ENCODE assay signal across 12 cellular contexts in the genomic region with DNA sequence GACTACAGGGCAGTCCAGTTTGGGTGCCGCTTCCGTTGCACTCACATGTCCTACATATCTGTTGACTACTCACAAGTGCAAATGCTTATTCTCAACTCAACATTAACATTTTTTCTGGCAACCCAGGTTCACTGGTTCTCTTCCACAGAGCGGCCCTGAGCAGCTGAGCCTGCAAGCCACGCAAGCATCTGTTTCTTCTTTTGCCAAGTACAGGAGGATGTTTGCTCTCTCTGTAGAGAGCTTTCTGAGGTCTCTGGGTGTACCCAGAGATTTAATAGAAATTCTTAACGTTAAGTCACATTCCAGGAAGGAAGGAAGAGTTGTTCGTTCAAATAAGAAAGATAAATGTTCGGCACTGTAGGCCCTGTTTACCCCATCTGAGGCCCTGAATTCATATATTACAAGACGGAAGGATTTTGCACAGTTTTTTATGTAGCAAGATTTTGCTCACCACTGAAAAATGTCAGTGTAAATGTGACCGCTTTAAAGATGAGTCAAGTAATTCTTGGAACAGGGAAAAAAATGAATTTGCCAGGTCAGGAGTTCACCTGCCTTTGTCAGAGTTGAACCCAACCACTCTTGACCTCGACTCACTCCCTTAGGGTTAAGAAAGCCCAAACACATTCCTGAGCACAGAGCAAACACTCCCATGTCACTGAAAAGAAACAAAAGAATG. TPM values are rescaled to one million over a fixed set of nuclear protein-coding genes. Genes with fewer than 3 reads are reported as not detected.
DNase-seq lines count a peak whose midpoint lies in the region; TF ChIP-seq lines count a peak whose summit lies in the region.
"Had no signal": no experiment of that assay in that cellular context is flagged by ENCODE, and none has a peak within 500 bp of the region (broad histone marks: within the 10 kb centered on the region; RNA-seq: fewer than 3 reads in every experiment).

No MANE protein-coding gene starts in this region.

- H3K9ac ChIP-seq in liver (ENCODE audit: low read depth in 1 of 2, low read length in 2 of 2), result no peak overlapping the region

- no peaks in the 10 kb centered on the region for H3K9me3 Mint-ChIP-seq in MCF 10A (ENCODE audit: unreplicated experiment)
- H3K9me3 Mint-ChIP-seq: nephron progenitor cell had no signal

- no peak overlapping the region for H3K27ac Mint-ChIP-seq in MCF 10A (ENCODE audit: low read depth, unreplicated experiment)
- H3K27ac Mint-ChIP-seq: nephron progenitor cell had no signal

- DNase-seq in MCF 10A (ENCODE audit: unreplicated experiment) (peak; percentile 20), breast epithelium (ENCODE audit: low spot score in 2 of 2) (no peak), astrocyte of the spinal cord (ENCODE audit: low read depth, low spot score) (peak; percentile 81), DMS114 treated with DMSO at 0.1 percent for 48 hours (lab: John Stamatoyannopoulos, UW; ENCODE audit: unreplicated experiment) (no peak), NCI-H2196 treated with DMSO at 0.1 percent for 48 hours (lab: John Stamatoyannopoulos, UW; ENCODE audit: unreplicated experiment) (no peak), NCI-H345 treated with DMSO at 0.1 percent for 48 hours (lab: John Stamatoyannopoulos, UW; ENCODE audit: unreplicated experiment) (no peak), middle frontal gyrus (ENCODE audit: extremely low spot score, low spot score) (no peak)
- DNase-seq: BE2C, NCI-H2029 treated with DMSO at 0.1 percent for 48 hours, nephron progenitor cell had no signal

- H3K27me3 ChIP-seq in breast epithelium (no peaks in the 10 kb centered on the region), liver (ENCODE audit: control insufficient read depth in 4 of 4, insufficient read depth in 4 of 4, low read length in 3 of 4) (no peaks in the 10 kb centered on the region)
- H3K27me3 ChIP-seq: BE2C, SJSA1 had no signal

- H3K4me3 Mint-ChIP-seq in MCF 10A (ENCODE audit: unreplicated experiment), result no peak overlapping the region
- H3K4me3 Mint-ChIP-seq: nephron progenitor cell had no signal

- in situ Hi-C loops in astrocyte of the spinal cord (cut with HindIII; ENCODE audit: low sequenced_read_pairs), result no loop called here

- H3K4me1 ChIP-seq in breast epithelium (no peaks in the 10 kb centered on the region), liver (ENCODE audit: control insufficient read depth in 4 of 4, insufficient read depth in 4 of 4, low read length in 3 of 4) (peaks cover 0 to 5% (median 1%) of the 10 kb centered on the region in 4 donors)

- H3K27ac ChIP-seq in breast epithelium (no peak overlapping the region), liver (ENCODE audit: low read depth in 1 of 2, low read length in 2 of 2) (peak overlapping the region in 1 of 2 donors; percentile 15)
- H3K27ac ChIP-seq: SJSA1 had no signal

- H3K36me3 Mint-ChIP-seq in MCF 10A (ENCODE audit: insufficient read depth, unreplicated experiment), result peaks cover 33% of the 10 kb centered on the region

- TF ChIP-seq CTCF in MCF 10A (IDR thresholded peaks at IDR 0.05; ENCODE audit: unreplicated experiment) (no peak), breast epithelium (IDR thresholded peaks at IDR 0.05) (no peak), astrocyte of the spinal cord (IDR thresholded peaks at IDR 0.05; ENCODE audit: low read depth, low read length) (no peak), liver (IDR thresholded peaks at IDR 0.05; ENCODE audit: low read depth, low read length, missing input control) (no peak)

- H3K36me3 ChIP-seq in breast epithelium, result no peaks in the 10 kb centered on the region
- H3K36me3 ChIP-seq in liver (ENCODE audit: control insufficient read depth in 4 of 4, insufficient read depth in 3 of 4, low read depth in 1 of 4, low read length in 3 of 4), result peaks cover 3 to 43% (median 25%) of the 10 kb centered on the region in 4 donors

- no TSS peak for BruUV-seq in MCF 10A (replicated peaks; lab: Mats Ljungman, UMichigan)

- CTCF ChIA-PET in MCF 10A (lab: Yijun Ruan, JAX), result interaction anchor here (0.6 to 9.9 kb wide), 11 partner anchors 97 to 505 kb away, joined by 3 to 239 read pairs (median 5); a partner anchor contains a TSS

- H3K9me3 ChIP-seq in breast epithelium (no peaks in the 10 kb centered on the region), liver (ENCODE audit: control insufficient read depth in 4 of 4, low read length in 3 of 4) (no peaks in the 10 kb centered on the region)
- H3K9me3 ChIP-seq: BE2C, SJSA1 had no signal

- intact Hi-C loops in MCF 10A (cut with micrococcal nuclease) (loop anchor here (5.0 kb wide), 1 partner anchor 172 kb away; a partner anchor contains a TSS), breast epithelium (cut with DNase I; ENCODE audit: low total_unique reads) (loop anchor here (10.0 kb wide), 1 partner anchor 505 kb away; no protein-coding TSS in a partner anchor)

- POLR2A ChIA-PET in MCF 10A (lab: Yijun Ruan, JAX), result interaction anchor here (0.7 kb wide), 1 partner anchor 504 kb away, joined by 3 read pairs; no protein-coding TSS in a partner anchor

- H3K27me3 Mint-ChIP-seq in MCF 10A (ENCODE audit: insufficient read depth, unreplicated experiment), result no peaks in the 10 kb centered on the region

- no peak for TF ChIP-seq POLR2A in breast epithelium (IDR thresholded peaks at IDR 0.05)

- H3K4me3 ChIP-seq in breast epithelium (no peak overlapping the region), astrocyte of the spinal cord (ENCODE audit: low read depth, low read length) (no peak overlapping the region), liver (ENCODE audit: low read depth in 1 of 3, low read length in 3 of 3) (no peak overlapping the region)
- H3K4me3 ChIP-seq: SJSA1 had no signal

- WGBS in liver, result 65% methylated on average over 10 of the region's 10 CpGs

- peaks cover 19% of the 10 kb centered on the region for H3K4me1 Mint-ChIP-seq in MCF 10A (ENCODE audit: insufficient read depth, unreplicated experiment)

- no peak for TF ChIP-seq RAD21 in liver (IDR thresholded peaks at IDR 0.05)

TF ChIP-seq in liver, 16 proteins besides CTCF, POLR2A, EP300 and RAD21:
- TF ChIP-seq FOXA2 (IDR thresholded peaks at IDR 0.05) (no peak), NR2F2 (IDR thresholded peaks at IDR 0.05) (peak; percentile 18), RXRA (IDR thresholded peaks at IDR 0.05) (peak in 1 of 2 donors; percentile 44)

RNA-seq across cellular contexts. Expression of a gene that starts 30.1 kb away (rescaled TPM):
- total RNA-seq in MCF 10A (2022) (13.3 and 13.5 TPM in 2 replicates), breast epithelium (10 to 100 TPM; 15.7 to 28.2 (median 23.3) TPM), liver (1 to 10 TPM; 7.8 to 7.9 TPM)
- 1 to 10 TPM; 4.4 to 5.2 TPM for polyA plus RNA-seq in liver

RNA-seq across cellular contexts. Expression of a gene that starts 46.3 kb away (rescaled TPM):
- total RNA-seq in MCF 10A (2022), result 9.5 and 14.2 TPM in 2 replicates
- 1 to 10 TPM; 3.6 to 9.1 (median 4.6) TPM for total RNA-seq in breast epithelium
- total RNA-seq in liver, result 10 to 100 TPM in 1 of 2 donors, under 1 TPM in 1; 0.67 to 14.9 TPM
- polyA plus RNA-seq in liver, result under 1 TPM; 0.58 to 0.88 TPM

Comparison
In these comparisons a context has a peak if more than half of its experiments do, and no peak if none do; other contexts are left out.
1. DNase-seq: peak in MCF 10A (single experiment) and astrocyte of the spinal cord (single experiment); none in breast epithelium (0 of 2), DMS114 treated with DMSO at 0.1 percent for 48 hours (single experiment), NCI-H2196 treated with DMSO at 0.1 percent for 48 hours (single experiment), NCI-H345 treated with DMSO at 0.1 percent for 48 hours (single experiment) and middle frontal gyrus (single experiment).